30 cellular contexts compared by ENCODE assay signal in genomic region chr4:141524116-141524515, GRCh38.
A peak's percentile ranks its signal among the peaks of the same experiment; 100 is the strongest.
DNase-seq lines count a peak whose midpoint lies in the region; FAIRE-seq and TF ChIP-seq lines count a peak whose summit lies in the region.
"Had no signal": no experiment of that assay in that cellular context is flagged by ENCODE, and none has a peak within 500 bp of the region (broad histone marks: within the 10 kb centered on the region; RNA-seq: fewer than 3 reads in every experiment).

No MANE protein-coding gene starts in this region.

- no peak for TF ChIP-seq CTCF in AG10803 (conservative IDR thresholded peaks at IDR 0.05; ENCODE audit: low read length)
- no peak for TF ChIP-seq CTCF in HFFc6 (IDR thresholded peaks at IDR 0.05)
- TF ChIP-seq CTCF in astrocyte (IDR thresholded peaks at IDR 0.05; ENCODE audit: insufficient read depth, low read depth, low read length) = no peak
- no peak for TF ChIP-seq CTCF in adrenal gland (IDR thresholded peaks at IDR 0.05)

- no peak overlapping the region for H3K4me2 ChIP-seq in astrocyte (ENCODE audit: low read length)
- H3K4me2 ChIP-seq: A549; BLaER1 treated with 17β-estradiol and CSF1 and Interleukin-3, amounts not matched to agents 10 nM and 100 nM had no signal

- H3K27me3 Mint-ChIP-seq in HFFc6 (ENCODE audit: insufficient read depth) (no peaks in the 10 kb centered on the region), astrocyte (ENCODE audit: low read depth, unreplicated experiment) (no peaks in the 10 kb centered on the region)
- H3K27me3 Mint-ChIP-seq: activated CD4-positive, alpha-beta T cell treated with anti-CD3 and anti-CD28 coated beads, Interleukin-2, amount 10 ng/mL, durations not matched to agents 24 days and 14 days had no signal

- H3K4me1 Mint-ChIP-seq in HFFc6 (ENCODE audit: low read depth) = peaks cover 27% of the 10 kb centered on the region
- H3K4me1 Mint-ChIP-seq in astrocyte (ENCODE audit: low read depth, unreplicated experiment) = no peaks in the 10 kb centered on the region
- H3K4me1 Mint-ChIP-seq: activated CD4-positive, alpha-beta T cell treated with anti-CD3 and anti-CD28 coated beads, Interleukin-2, amount 10 ng/mL, durations not matched to agents 24 days and 14 days; memory B cell had no signal

- H4K20me1 ChIP-seq in astrocyte (ENCODE audit: insufficient read depth, low read length) = no peaks in the 10 kb centered on the region
- H4K20me1 ChIP-seq: BLaER1 treated with 17β-estradiol and CSF1 and Interleukin-3, amounts not matched to agents 10 nM and 100 nM had no signal

- H3K4me1 ChIP-seq in astrocyte (ENCODE audit: insufficient read depth, low read length) (no peaks in the 10 kb centered on the region), adrenal gland (replicated peaks in 1 of 2) (no peaks in the 10 kb centered on the region)
- H3K4me1 ChIP-seq: A549, esophagus squamous epithelium, upper lobe of left lung had no signal

- FAIRE-seq in astrocyte (lab: Jason Lieb, UNC) = no peak
- no peak for FAIRE-seq in H54 (lab: Jason Lieb, UNC)
- FAIRE-seq: A549, GM19239 had no signal

- H3K4me3 ChIP-seq in AG10803 (ENCODE audit: low read length) = no peak overlapping the region
- no peak overlapping the region for H3K4me3 ChIP-seq in astrocyte (ENCODE audit: insufficient read depth, low read depth, low read length)
- no peak overlapping the region for H3K4me3 ChIP-seq in adrenal gland
- H3K4me3 ChIP-seq: A549; BLaER1 treated with 17β-estradiol and CSF1 and Interleukin-3, amounts not matched to agents 10 nM and 100 nM; cardiac muscle cell; esophagus squamous epithelium; SK-N-MC; upper lobe of left lung had no signal

- TF ChIP-seq POLR2A in adrenal gland (IDR thresholded peaks at IDR 0.05) (no peak), H54 (IDR thresholded peaks at IDR 0.05; ENCODE audit: low read depth, low read length) (no peak)

- H3K27ac ChIP-seq in astrocyte (ENCODE audit: low read depth, low read length) (no peak overlapping the region), adrenal gland (no peak overlapping the region)
- H3K27ac ChIP-seq: A549; BLaER1 treated with 17β-estradiol and CSF1 and Interleukin-3, amounts not matched to agents 10 nM and 100 nM; cardiac muscle cell; esophagus squamous epithelium; SK-N-MC; upper lobe of left lung; WERI-Rb-1 had no signal

- H3K27ac Mint-ChIP-seq in HFFc6 (peak overlapping the region; percentile 44), astrocyte (ENCODE audit: unreplicated experiment) (no peak overlapping the region)
- H3K27ac Mint-ChIP-seq: activated CD4-positive, alpha-beta T cell treated with anti-CD3 and anti-CD28 coated beads, Interleukin-2, amount 10 ng/mL, durations not matched to agents 24 days and 14 days; memory B cell; T-helper 2 cell treated with Interferon-gamma antibody and Interleukin-4, amounts not matched to agents 5 μg/mL and 100 μg/mL, for 36 hours had no signal

- H3K36me3 Mint-ChIP-seq in HFFc6 (ENCODE audit: low read depth) = 0 out of 2 replicates have a peak, but pooled peaks cover 9% of the 10 kb centered on the region
- no peaks in the 10 kb centered on the region for H3K36me3 Mint-ChIP-seq in astrocyte (ENCODE audit: low read depth, unreplicated experiment)
- H3K36me3 Mint-ChIP-seq: memory B cell had no signal

- H3K9me3 ChIP-seq in astrocyte (ENCODE audit: insufficient read depth, low read depth, low read length) (no peaks in the 10 kb centered on the region), adrenal gland (replicated peaks in 1 of 3) (peaks cover 0 to 3% (median 0%) of the 10 kb centered on the region in 3 donors)
- H3K9me3 ChIP-seq: A549, esophagus squamous epithelium had no signal

- H3K9me3 Mint-ChIP-seq in HFFc6 (no peaks in the 10 kb centered on the region), astrocyte (ENCODE audit: unreplicated experiment) (no peaks in the 10 kb centered on the region)
- H3K9me3 Mint-ChIP-seq: activated CD4-positive, alpha-beta T cell treated with anti-CD3 and anti-CD28 coated beads, Interleukin-2, amount 10 ng/mL, durations not matched to agents 24 days and 14 days; T-helper 2 cell treated with Interferon-gamma antibody and Interleukin-4, amounts not matched to agents 5 μg/mL and 100 μg/mL, for 36 hours had no signal

- no peaks in the 10 kb centered on the region for H3K79me2 ChIP-seq in astrocyte (ENCODE audit: insufficient read depth, low read length)

- H3K4me3 Mint-ChIP-seq in HFFc6 (peak overlapping the region; percentile 5), astrocyte (ENCODE audit: unreplicated experiment) (no peak overlapping the region)
- H3K4me3 Mint-ChIP-seq: activated CD4-positive, alpha-beta T cell treated with anti-CD3 and anti-CD28 coated beads, Interleukin-2, amount 10 ng/mL, durations not matched to agents 24 days and 14 days; activated T-cell treated with anti-CD3 and anti-CD28 coated beads, Interleukin-2, amount 50 U/mL, for 4 hours; memory B cell; T-helper 2 cell treated with Interferon-gamma antibody and Interleukin-4, amounts not matched to agents 5 μg/mL and 100 μg/mL, for 36 hours had no signal

- intact Hi-C loops in adrenal gland (cut with DNase I) = no loop called here

- H3K36me3 ChIP-seq in astrocyte (ENCODE audit: insufficient read depth, low read length) (no peaks in the 10 kb centered on the region), adrenal gland (replicated peaks in 1 of 2) (no peaks in the 10 kb centered on the region)
- H3K36me3 ChIP-seq: BLaER1 treated with 17β-estradiol and CSF1 and Interleukin-3, amounts not matched to agents 10 nM and 100 nM; cardiac muscle cell; esophagus squamous epithelium; upper lobe of left lung; WERI-Rb-1 had no signal

- H3K27me3 ChIP-seq in astrocyte (ENCODE audit: insufficient read depth, low read length) = no peaks in the 10 kb centered on the region
- H3K27me3 ChIP-seq in adrenal gland = no peaks in the 10 kb centered on the region
- H3K27me3 ChIP-seq: BLaER1 treated with 17β-estradiol and CSF1 and Interleukin-3, amounts not matched to agents 10 nM and 100 nM; cardiac muscle cell; esophagus squamous epithelium; upper lobe of left lung had no signal

- H2AFZ ChIP-seq in astrocyte (ENCODE audit: low read depth, low read length) = no peak overlapping the region

- DNase-seq in AG10803 (ENCODE audit: low read depth) (peak; percentile 66), HFFc6 (peak; percentile 37), astrocyte (ENCODE audit: low read depth) (peak; percentile 39), kidney tubule cell (ENCODE audit: low spot score) (peak; percentile 5), adrenal gland (no peak), SKM-1 treated with dmso at 0.1 percent for 144 hours (lab: John Stamatoyannopoulos, UW; ENCODE audit: unreplicated experiment) (no peak), H54 (ENCODE audit: insufficient read length, low spot score) (no peak), SK-N-DZ (ENCODE audit: low spot score) (no peak)
- DNase-seq: activated CD4-positive, alpha-beta T cell treated with anti-CD3 and anti-CD28 coated beads, Interleukin-2, amount 10 ng/mL, durations not matched to agents 24 days and 14 days; activated naive CD4-positive, alpha-beta T cell; activated T-cell treated with anti-CD3 and anti-CD28 coated beads, Interleukin-2, amount 50 U/mL, for 4 hours; amniotic stem cell; cortex of kidney; DND-41; esophagus squamous epithelium; head of caudate nucleus; KG1; left colon; NCI-H524; small intestine; stimulated activated CD4-positive, alpha-beta T cell treated with anti-CD3 and anti-CD28 coated beads, Interleukin-1b, Interleukin-23, amount 100 ng/mL, for 48 hours; upper lobe of left lung; WERI-Rb-1 had no signal

- H3K9ac ChIP-seq in astrocyte (ENCODE audit: low read length) = no peak overlapping the region
- H3K9ac ChIP-seq: BLaER1 treated with 17β-estradiol and CSF1 and Interleukin-3, amounts not matched to agents 10 nM and 100 nM had no signal

Comparison
In these comparisons a context has a peak if more than half of its experiments do, and no peak if none do; other contexts are left out.
1. DNase-seq: peak in AG10803 (single experiment), HFFc6 (single experiment), astrocyte (single experiment) and kidney tubule cell (single experiment); none in adrenal gland (0 of 7), SKM-1 treated with dmso at 0.1 percent for 144 hours (single experiment), H54 (single experiment) and SK-N-DZ (single experiment).